Comparison of ENCODE assay signal across 32 cellular contexts in the genomic region with DNA sequence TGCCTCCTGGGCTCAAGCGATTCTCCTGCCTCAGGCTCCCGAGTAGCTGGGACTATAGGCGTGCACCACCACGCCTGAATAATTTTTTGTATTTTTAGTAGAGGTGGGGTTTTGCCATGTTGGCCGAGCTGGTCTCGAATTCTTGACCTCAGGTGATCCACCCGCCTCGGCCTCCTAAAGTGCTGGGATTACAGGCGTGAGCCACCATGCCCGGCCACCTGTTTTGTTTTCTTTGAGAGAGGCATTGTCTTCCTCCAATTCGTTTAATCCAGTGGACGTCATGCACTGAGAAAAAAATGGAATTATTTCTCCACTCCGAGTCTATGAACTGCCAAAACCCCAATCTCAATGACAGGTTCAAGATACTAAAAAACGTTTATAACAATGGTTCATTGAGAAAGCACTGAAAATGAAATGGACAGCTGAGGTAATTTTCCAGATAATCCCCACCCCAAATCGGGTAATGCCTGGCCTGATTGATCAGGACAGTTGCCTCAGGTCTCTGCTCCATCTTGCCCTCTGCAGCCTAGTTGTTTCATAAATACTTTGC.
"Had no signal": no experiment of that assay in that cellular context is flagged by ENCODE, and none has a peak within 500 bp of the region (broad histone marks: within the 10 kb centered on the region; RNA-seq: fewer than 3 reads in every experiment).

No MANE protein-coding gene starts in this region.

- H3K4me1 ChIP-seq: ascending aorta, gastrocnemius medialis, heart left ventricle had no signal

- H3K27me3 Mint-ChIP-seq: activated CD4-positive, alpha-beta memory T cell treated with anti-CD3 and anti-CD28 coated beads for 36 hours; activated CD4-positive, alpha-beta T cell treated with anti-CD3 and anti-CD28 coated beads for 36 hours; activated CD8-positive, alpha-beta memory T cell treated with anti-CD3 and anti-CD28 coated beads, Interleukin-2, amount 10 ng/mL, durations not matched to agents 7 days and 5 days had no signal

- H3K27me3 ChIP-seq: ascending aorta, brain microvascular endothelial cell, gastrocnemius medialis had no signal

- H3K36me3 ChIP-seq: ascending aorta, brain microvascular endothelial cell, gastrocnemius medialis, heart left ventricle had no signal

- ATAC-seq: activated CD4-positive, alpha-beta T cell treated with anti-CD3 and anti-CD28 coated beads for 36 hours; activated CD8-positive, alpha-beta memory T cell treated with anti-CD3 and anti-CD28 coated beads, Interleukin-2, amount 10 ng/mL, durations not matched to agents 7 days and 5 days; activated CD8-positive, alpha-beta T cell treated with anti-CD3 and anti-CD28 coated beads, Interleukin-2, amount 10 ng/mL, durations not matched to agents 7 days and 5 days; activated naive CD4-positive, alpha-beta T cell treated with anti-CD3 and anti-CD28 coated beads, Interleukin-2, amount 50 U/mL, for 72 hours; gastrocnemius medialis; heart left ventricle; T-cell had no signal

- H3K4me3 Mint-ChIP-seq: activated CD4-positive, alpha-beta memory T cell treated with anti-CD3 and anti-CD28 coated beads for 36 hours; activated CD4-positive, alpha-beta T cell treated with anti-CD3 and anti-CD28 coated beads for 36 hours; activated CD4-positive, alpha-beta T cell treated with anti-CD3 and anti-CD28 coated beads, Interleukin-2, amount 10 ng/mL, durations not matched to agents 24 days and 14 days; activated CD8-positive, alpha-beta memory T cell treated with anti-CD3 and anti-CD28 coated beads, Interleukin-2, amount 10 ng/mL, durations not matched to agents 7 days and 5 days; activated CD8-positive, alpha-beta T cell treated with anti-CD3 and anti-CD28 coated beads, Interleukin-2, amount 10 ng/mL, durations not matched to agents 7 days and 5 days; activated naive CD4-positive, alpha-beta T cell treated with anti-CD3 and anti-CD28 coated beads, Interleukin-2, amount 10 ng/mL, durations not matched to agents 7 days and 5 days; activated naive CD8-positive, alpha-beta T cell treated with anti-CD3 and anti-CD28 coated beads, Interleukin-2, amount 10 ng/mL, durations not matched to agents 7 days and 5 days; activated T-helper 1 cell treated with anti-CD3 and anti-CD28 coated beads, Interleukin-12 subunit alpha, Interleukin-12 subunit beta, Interleukin-2, Interleukin-4 antibody, amounts not matched to agents 30 ng/mL and 10 ng/mL and 1 ng/mL, durations not matched to agents 14 hours and 24 hours and 36 hours; central memory CD8-positive, alpha-beta T cell; dendritic cell treated with granulocyte-macrophage colony-stimulating factor and Interleukin-4, amounts not matched to agents 40 ng/mL and 50 ng/mL, for 4 days; T-cell; T-helper 1 cell treated with Interleukin-12 subunit alpha and Interleukin-12 subunit beta and Interleukin-4 antibody, amounts not matched to agents 30 μg/mL and 1 μg/mL, for 36 hours; T-helper 2 cell treated with Interferon-gamma antibody and Interleukin-4, amounts not matched to agents 5 μg/mL and 100 μg/mL, for 36 hours had no signal

- FAIRE-seq: bronchial epithelial cell had no signal

- H3K9me3 ChIP-seq: ascending aorta, gastrocnemius medialis, heart left ventricle had no signal

- H3K4me1 Mint-ChIP-seq: activated CD4-positive, alpha-beta T cell treated with anti-CD3 and anti-CD28 coated beads for 36 hours; activated CD4-positive, alpha-beta T cell treated with anti-CD3 and anti-CD28 coated beads, Interleukin-2, amount 10 ng/mL, durations not matched to agents 24 days and 14 days; central memory CD8-positive, alpha-beta T cell; T-cell had no signal

- H3K36me3 Mint-ChIP-seq: activated CD8-positive, alpha-beta memory T cell treated with anti-CD3 and anti-CD28 coated beads, Interleukin-2, amount 10 ng/mL, durations not matched to agents 7 days and 5 days; activated naive CD4-positive, alpha-beta T cell treated with anti-CD3 and anti-CD28 coated beads, Interleukin-2, amount 50 U/mL, for 72 hours; activated naive CD8-positive, alpha-beta T cell treated with anti-CD3 and anti-CD28 coated beads, Interleukin-2, amount 10 ng/mL, durations not matched to agents 7 days and 5 days; T-cell had no signal

- H3K27ac Mint-ChIP-seq: activated CD4-positive, alpha-beta memory T cell treated with anti-CD3 and anti-CD28 coated beads for 36 hours; activated CD4-positive, alpha-beta T cell treated with anti-CD3 and anti-CD28 coated beads for 36 hours; activated CD4-positive, alpha-beta T cell treated with anti-CD3 and anti-CD28 coated beads, Interleukin-2, amount 10 ng/mL, durations not matched to agents 24 days and 14 days; activated CD8-positive, alpha-beta memory T cell treated with anti-CD3 and anti-CD28 coated beads, Interleukin-2, amount 10 ng/mL, durations not matched to agents 7 days and 5 days; activated CD8-positive, alpha-beta T cell treated with anti-CD3 and anti-CD28 coated beads, Interleukin-2, amount 10 ng/mL, durations not matched to agents 7 days and 5 days; activated naive CD4-positive, alpha-beta T cell treated with anti-CD3 and anti-CD28 coated beads, Interleukin-2, amount 10 ng/mL, durations not matched to agents 7 days and 5 days; activated naive CD4-positive, alpha-beta T cell treated with anti-CD3 and anti-CD28 coated beads, Interleukin-2, amount 50 U/mL, for 72 hours; activated naive CD8-positive, alpha-beta T cell treated with anti-CD3 and anti-CD28 coated beads, Interleukin-2, amount 10 ng/mL, durations not matched to agents 7 days and 5 days; activated T-helper 1 cell treated with anti-CD3 and anti-CD28 coated beads, Interleukin-12 subunit alpha, Interleukin-12 subunit beta, Interleukin-2, Interleukin-4 antibody, amounts not matched to agents 30 ng/mL and 10 ng/mL and 1 ng/mL, durations not matched to agents 14 hours and 24 hours and 36 hours; dendritic cell treated with granulocyte-macrophage colony-stimulating factor and Interleukin-4, amounts not matched to agents 40 ng/mL and 50 ng/mL, for 4 days; T-cell; T-helper 1 cell treated with Interleukin-12 subunit alpha and Interleukin-12 subunit beta and Interleukin-4 antibody, amounts not matched to agents 30 μg/mL and 1 μg/mL, for 36 hours; T-helper 2 cell treated with Interferon-gamma antibody and Interleukin-4, amounts not matched to agents 5 μg/mL and 100 μg/mL, for 36 hours had no signal

- H3K4me3 ChIP-seq: ascending aorta, coronary artery, dorsolateral prefrontal cortex, gastrocnemius medialis, heart left ventricle had no signal

- DNase-seq: activated CD4-positive, alpha-beta memory T cell treated with anti-CD3 and anti-CD28 coated beads for 36 hours; activated CD4-positive, alpha-beta T cell treated with anti-CD3 and anti-CD28 coated beads for 36 hours; activated CD4-positive, alpha-beta T cell treated with anti-CD3 and anti-CD28 coated beads, Interleukin-2, amount 10 ng/mL, durations not matched to agents 24 days and 14 days; activated CD4-positive, CD25-positive, alpha-beta regulatory T cell; activated CD4-positive, CD25-positive, alpha-beta regulatory T cell treated with anti-CD3 and anti-CD28 coated beads, Interleukin-2, amount 50 U/mL, for 72 hours; activated CD8-positive, alpha-beta memory T cell treated with anti-CD3 and anti-CD28 coated beads, Interleukin-2, amount 50 U/mL, for 4 hours; activated gamma-delta T cell; activated naive CD4-positive, alpha-beta T cell; activated naive CD4-positive, alpha-beta T cell treated with anti-CD3 and anti-CD28 coated beads, Interleukin-2, amount 10 ng/mL, durations not matched to agents 7 days and 5 days; activated naive CD8-positive, alpha-beta T cell treated with anti-CD3 and anti-CD28 coated beads, Interleukin-2, amount 10 ng/mL, durations not matched to agents 7 days and 5 days; activated T-cell treated with anti-CD3 and anti-CD28 coated beads, Interleukin-2, amount 50 U/mL, for 1 hour; activated T-cell treated with anti-CD3 and anti-CD28 coated beads, Interleukin-2, amount 50 U/mL, for 48 hours; brain microvascular endothelial cell; dorsolateral prefrontal cortex; effector memory CD4-positive, alpha-beta T cell; foreskin fibroblast; gastrocnemius medialis; glutamatergic neuron; heart left ventricle; T-cell; T1000 had no signal

- H3K27ac ChIP-seq: ascending aorta, brain microvascular endothelial cell, coronary artery, dorsolateral prefrontal cortex, gastrocnemius medialis, heart left ventricle had no signal
